In genomic region chr12:93624595-93625294, GRCh38 we compare ENCODE assay signal across 8 cellular contexts. TPM values are rescaled to one million over a fixed set of nuclear protein-coding genes. Genes with fewer than 3 reads are reported as not detected.
A peak's percentile ranks its signal among the peaks of the same experiment; 100 is the strongest.
DNase-seq lines count a peak whose midpoint lies in the region; ATAC-seq, FAIRE-seq and TF ChIP-seq lines count a peak whose summit lies in the region.

No MANE protein-coding gene starts in this region.

- no peaks in the 10 kb centered on the region for H3K4me1 ChIP-seq in transverse colon

- peak; percentile 92 for DNase-seq in AG08395 (ENCODE audit: low spot score)
- DNase-seq in transverse colon, result no peak
- no peak for DNase-seq in NCI-H2196 (lab: John Stamatoyannopoulos, UW; ENCODE audit: unreplicated experiment)
- DNase-seq in GM19238 (ENCODE audit: insufficient read length, low spot score), result no peak
- no peak for DNase-seq in AML-193 (lab: John Stamatoyannopoulos, UW)

- intact Hi-C loops in transverse colon (cut with DNase I; ENCODE audit: low total_unique reads), result no loop called here

- ATAC-seq in GM19463 (IDR thresholded peaks at IDR 0.05; ENCODE audit: unreplicated experiment) (peak; percentile 79), HG03460 (IDR thresholded peaks at IDR 0.05; ENCODE audit: unreplicated experiment) (peak; percentile 76)

- no peak for TF ChIP-seq CTCF in transverse colon (IDR thresholded peaks at IDR 0.05)

- H3K36me3 ChIP-seq in transverse colon, result no peaks in the 10 kb centered on the region

- H3K27ac ChIP-seq in transverse colon, result peak overlapping the region in 3 of 4 donors; percentile 1 to 54 (median 35)

- H3K9me3 ChIP-seq in transverse colon, result no peaks in the 10 kb centered on the region

- no peak for TF ChIP-seq EP300 in transverse colon (IDR thresholded peaks at IDR 0.05; ENCODE audit: low read depth)

- no peaks in the 10 kb centered on the region for H3K27me3 ChIP-seq in transverse colon

- no peak overlapping the region for H3K4me3 ChIP-seq in transverse colon

- in situ Hi-C loops in transverse colon (cut with MboI; ENCODE audit: low pct_ligation_motif_present in 1 of 4, low pct_unique_long_range_greater_than_20kb in 1 of 4, low sequenced_read_pairs in 3 of 4), result no loop called here

- WGBS in transverse colon (ENCODE audit: low coverage in 1 of 2), 2 donors, result 38 to 48% methylated on average over 2 of the region's 2 CpGs

- FAIRE-seq in endometrium (lab: Jason Lieb, UNC), result peak; percentile 8

- no peak for TF ChIP-seq POLR2A in transverse colon (IDR thresholded peaks at IDR 0.05)

RNA-seq across cellular contexts. Expression of gene SOCS2, which starts 52.3 kb away (rescaled TPM):
- 100 to 1,000 TPM in 2 of 4 donors, 10 to 100 TPM in 2; 45.5 to 213 (median 79.4) TPM for total RNA-seq in transverse colon

RNA-seq across cellular contexts. Expression of gene CRADD, which starts 52.4 kb away (rescaled TPM):
- 10 to 100 TPM; 45.6 to 59.3 (median 56.3) TPM for total RNA-seq in transverse colon
